ENCODE assay signal across 16 cellular contexts in the genomic region with DNA sequence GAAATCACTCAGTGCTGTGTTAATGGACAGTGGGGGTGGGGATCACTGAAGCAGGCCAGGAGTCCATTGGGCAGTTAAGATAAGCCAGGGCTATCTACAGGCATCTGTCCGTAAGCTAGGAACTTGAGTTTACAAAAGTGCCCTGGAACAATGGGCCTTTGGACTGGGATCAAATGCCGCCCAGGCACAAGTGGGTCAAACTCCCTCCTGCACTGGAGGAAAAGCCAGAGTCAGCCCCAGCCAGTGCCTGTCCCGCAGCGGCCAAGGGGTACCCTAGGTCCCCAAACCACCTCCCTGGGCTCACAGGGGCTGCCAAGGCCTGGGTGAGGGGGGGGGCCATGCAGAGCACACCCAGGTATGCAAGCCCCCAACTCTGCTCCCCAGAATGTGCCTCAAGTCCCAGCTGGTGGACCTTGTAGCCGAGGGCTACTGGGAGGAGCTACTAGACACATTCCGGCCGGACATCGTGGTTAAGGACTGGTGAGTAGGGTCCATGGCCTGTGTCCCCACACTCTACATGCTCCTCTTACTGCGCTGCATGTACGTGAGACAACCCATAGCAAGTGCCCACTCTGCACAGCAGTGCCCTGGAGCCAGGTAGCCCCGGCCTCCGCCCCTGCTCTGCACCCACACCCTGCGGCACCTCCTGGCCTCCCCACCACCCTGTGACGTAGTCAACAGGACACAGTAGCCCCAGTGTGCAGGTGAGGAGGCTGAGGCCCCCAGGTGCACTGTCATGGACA. TPM values are rescaled to one million over a fixed set of nuclear protein-coding genes. Genes with fewer than 3 reads are reported as not detected.
A peak's percentile ranks its signal among the peaks of the same experiment; 100 is the strongest.
DNase-seq lines count a peak whose midpoint lies in the region; ATAC-seq, FAIRE-seq and TF ChIP-seq lines count a peak whose summit lies in the region.
"Had no signal": no experiment of that assay in that cellular context is flagged by ENCODE, and none has a peak within 500 bp of the region (broad histone marks: within the 10 kb centered on the region; RNA-seq: fewer than 3 reads in every experiment).

No MANE protein-coding gene starts in this region.

- POLR2A ChIA-PET in HEK293 (lab: Yijun Ruan, JAX) (interaction anchor here (0.5 kb wide), 1 partner anchor 43 kb away, joined by 5 read pairs; no protein-coding TSS in a partner anchor), K562 (lab: Yijun Ruan, JAX) (interaction anchor here (0.6 to 3.8 kb wide), 17 partner anchors 7 to 238 kb away, joined by 3 to 40 read pairs (median 4); a partner anchor contains a TSS)

- no peaks in the 10 kb centered on the region for H3F3A ChIP-seq in smooth muscle cell (ENCODE audit: low read depth)

- no peak overlapping the region for H3K27ac ChIP-seq in HEK293 (ENCODE audit: extremely low read depth, low read depth, low read length)
- peak overlapping the region; percentile 67 for H3K27ac ChIP-seq in K562 (ENCODE audit: extremely low read depth, low read depth, low read length)
- H3K27ac ChIP-seq in smooth muscle cell (ENCODE audit: low read depth) = no peak overlapping the region
- H3K27ac ChIP-seq: breast epithelium, dorsolateral prefrontal cortex, gastrocnemius medialis, testis had no signal

- peak; percentile 89 for FAIRE-seq in K562 (lab: Jason Lieb, UNC)

- ATAC-seq in K562 = peak; percentile 82
- ATAC-seq: gastrocnemius medialis had no signal

- H3K4me2 ChIP-seq in K562 (ENCODE audit: insufficient read depth, low read length) (peak overlapping the region; percentile 65), smooth muscle cell (no peak overlapping the region)

- peak; percentile 53 for TF ChIP-seq POLR2A in K562 (conservative IDR thresholded peaks at IDR 0.05)

- H3K4me3 ChIP-seq in HEK293 (ENCODE audit: low read depth, low read length) = no peak overlapping the region
- H3K4me3 ChIP-seq in K562 = no peak overlapping the region
- H3K4me3 ChIP-seq in smooth muscle cell = no peak overlapping the region
- H3K4me3 ChIP-seq: breast epithelium, dorsolateral prefrontal cortex, gastrocnemius medialis, testis had no signal

- no peaks in the 10 kb centered on the region for H3K9me3 ChIP-seq in HEK293 (ENCODE audit: control insufficient read depth, insufficient read depth, low read depth, low read length)
- H3K9me3 ChIP-seq in K562 (replicated peaks; ENCODE audit: control insufficient read depth, insufficient read depth, low read depth, low read length) = no peaks in the 10 kb centered on the region
- no peaks in the 10 kb centered on the region for H3K9me3 ChIP-seq in smooth muscle cell (replicated peaks; ENCODE audit: low read depth)
- H3K9me3 ChIP-seq: breast epithelium, gastrocnemius medialis, testis had no signal

- H3K9ac ChIP-seq in K562 (ENCODE audit: insufficient read depth in 1 of 2, low read depth in 2 of 2, low read length in 2 of 2) (peak overlapping the region; percentile 35 to 85; a peak in 3 of 4 replicates), smooth muscle cell (ENCODE audit: low read depth) (no peak overlapping the region)

- H3K9me1 ChIP-seq in K562 (ENCODE audit: control insufficient read depth, insufficient read depth, low read length) = peaks cover 8% of the 10 kb centered on the region

- in situ Hi-C loops in K562 (cut with MboI) = no loop called here

- peak; percentile 66 to 87 (median 77) for DNase-seq in K562 (ENCODE audit: extremely low read depth in 1 of 4, low spot score in 3 of 4)
- DNase-seq in mucosa of gallbladder (ENCODE audit: low spot score) = peak; percentile 61
- DNase-seq in smooth muscle cell (lab: John Stamatoyannopoulos, UW; ENCODE audit: unreplicated experiment) = no peak
- DNase-seq in NCI-H446 treated with DMSO at 0.1 percent for 48 hours (lab: John Stamatoyannopoulos, UW) = no peak
- no peak for DNase-seq in globus pallidus (ENCODE audit: low spot score)
- DNase-seq: activated CD4-positive, alpha-beta T cell treated with anti-CD3 and anti-CD28 coated beads for 48 hours; CD4-positive, alpha-beta T cell; dorsolateral prefrontal cortex; gastrocnemius medialis; H9; NCI-H1105 treated with DMSO at 0.1 percent for 48 hours; NCI-H2081 treated with DMSO at 0.1 percent for 48 hours; NCI-H510A treated with DMSO at 0.1 percent for 48 hours; testis had no signal

- H4K20me1 ChIP-seq in K562 (replicated peaks; ENCODE audit: control insufficient read depth, insufficient read depth, low read length) (peaks cover 8% of the 10 kb centered on the region), smooth muscle cell (ENCODE audit: low read depth) (no peaks in the 10 kb centered on the region)

- 64% methylated on average over 14 of the region's 14 CpGs for WGBS in K562 (ENCODE audit: insufficient coverage, low coverage, missing lambda C conversion rate)
- WGBS in smooth muscle cell (ENCODE audit: low lambda C conversion rate) = 92% methylated on average over 14 of the region's 14 CpGs

- H3K4me1 ChIP-seq in HEK293 (ENCODE audit: control insufficient read depth, insufficient read depth, low read length) (no peaks in the 10 kb centered on the region), K562 (replicated peaks in 1 of 2; ENCODE audit: control insufficient read depth in 2 of 2, insufficient read depth in 2 of 2, low read length in 2 of 2) (peaks cover 20 to 57% of the 10 kb centered on the region in 2 experiments), smooth muscle cell (ENCODE audit: low read depth) (no peaks in the 10 kb centered on the region)
- H3K4me1 ChIP-seq: breast epithelium, gastrocnemius medialis, testis had no signal

- H3K27me3 ChIP-seq in K562 (ENCODE audit: control insufficient read depth in 2 of 2, insufficient read depth in 2 of 2, low read length in 2 of 2) (no peaks in the 10 kb centered on the region), smooth muscle cell (ENCODE audit: low read depth) (no peaks in the 10 kb centered on the region)
- H3K27me3 ChIP-seq: breast epithelium, dorsolateral prefrontal cortex, gastrocnemius medialis, testis had no signal

- no TSS peak for BruUV-seq in K562 (replicated peaks; lab: Mats Ljungman, UMichigan)

- CTCF ChIA-PET in HEK293 (lab: Yijun Ruan, JAX) = interaction anchor here (0.6 to 0.7 kb wide), 2 partner anchors 10 to 1142 kb away, joined by 3 to 4 read pairs; no protein-coding TSS in a partner anchor
- CTCF ChIA-PET in K562 (lab: Yijun Ruan, JAX; ENCODE audit: low intra/inter-chr PET ratio) = no interaction called here

- TF ChIP-seq CTCF in HEK293 (tag by site-specific recombination; IDR thresholded peaks at IDR 0.05) (no peak), K562 (IDR thresholded peaks at IDR 0.05 in 2 of 3, conservative IDR thresholded peaks at IDR 0.05 in 1 of 3; ENCODE audit: insufficient read depth in 2 of 3, low read depth in 1 of 3, low read length in 3 of 3) (no peak; a peak in 1 of 6 replicates), smooth muscle cell (IDR thresholded peaks at IDR 0.05; ENCODE audit: borderline replicate concordance, insufficient read depth, poor library complexity, severe bottlenecking) (no peak)

- peak; percentile 95 for TF ChIP-seq EP300 in K562 (IDR thresholded peaks at IDR 0.05; ENCODE audit: low read length)

- H3K36me3 ChIP-seq in HEK293 (ENCODE audit: control insufficient read depth in 2 of 2, insufficient read depth in 1 of 2, low read length in 2 of 2) (peaks cover 0 to 74% of the 10 kb centered on the region in 2 experiments; a peak in 2 of 3 replicates), K562 (ENCODE audit: control insufficient read depth, insufficient read depth, low read length) (peaks cover 79% of the 10 kb centered on the region; the same call in 2 of the 3 replicates), smooth muscle cell (ENCODE audit: low read depth) (no peaks in the 10 kb centered on the region)

- peak in 1 of 2 experiments; percentile 8; a peak in 1 of 4 replicates for TF ChIP-seq RAD21 in K562 (CRISPR knock-in tag; conservative IDR thresholded peaks at IDR 0.05 in 1 of 2, IDR thresholded peaks at IDR 0.05 in 1 of 2)

- no peak overlapping the region for H2AFZ ChIP-seq in K562 (ENCODE audit: low read depth, low read length)
- no peak overlapping the region for H2AFZ ChIP-seq in smooth muscle cell (ENCODE audit: low read depth)

- intact Hi-C loops in K562 (cut with micrococcal nuclease) = loop anchor here (5.0 kb wide), 1 partner anchor 36 kb away; no protein-coding TSS in a partner anchor

- H3K79me2 ChIP-seq in K562 (ENCODE audit: control insufficient read depth, insufficient read depth, low read length) (no peaks in the 10 kb centered on the region; the same call in none of the 3 replicates), smooth muscle cell (ENCODE audit: low read depth) (no peaks in the 10 kb centered on the region)

RNA-seq across cellular contexts. Expression of a gene that starts 7.7 kb away (rescaled TPM):
- total RNA-seq in K562 (2011; cell fraction: chromatin; rRNA removed; ENCODE audit: low replicate concordance) = 3.1 and 10.3 TPM in 2 replicates
- total RNA-seq in K562 (2011; cell fraction: nucleolus; rRNA removed) = 13.0 and 14.1 TPM in 2 replicates
- total RNA-seq in K562 (2011; cell fraction: nucleoplasm; rRNA removed) = 7.6 and 11.3 TPM in 2 replicates
- 44.1 and 44.9 TPM in 2 replicates for total RNA-seq in K562 (2014; rRNA removed)
- total RNA-seq in K562 (2014; rRNA removed; fragmentation: Illumina TruSeq; extraction: Trizol) = 9.6 and 15.2 TPM in 2 replicates
- total RNA-seq in K562 (2015; rRNA removed; fragmentation: Illumina TruSeq; extraction: Trizol) = 23.8 and 24.5 TPM in 2 replicates
- 23.2 and 24.9 TPM in 2 replicates for total RNA-seq in K562 (2021)
- polyA plus RNA-seq in K562 (2011; rRNA removed) = 35.2 and 64.0 TPM in 2 replicates
- 96.3 and 104 TPM in 2 replicates for polyA plus RNA-seq in K562 (2011; cell fraction: cytosol; rRNA removed)
- 14.1 and 20.6 TPM in 2 replicates for polyA plus RNA-seq in K562 (2011; cell fraction: nucleus; rRNA removed)
- 26.0 and 39.2 TPM in 2 replicates for polyA plus RNA-seq in K562 (2012)
- polyA plus RNA-seq in K562 (2014; fragmentation: Illumina TruSeq; extraction: Trizol) = 34.1 and 34.7 TPM in 2 replicates
- 10 to 100 TPM; 10.6 to 16.4 TPM for polyA plus RNA-seq in K562 (2014; fragmentation: Nextera tagmentation; extraction: Ambion mirVana)
- polyA plus RNA-seq in K562 (2014; rRNA removed) = 45.8 and 49.6 TPM in 2 replicates
- polyA minus RNA-seq in K562 (2011; rRNA and poly(A)+ RNA removed) = 15.9 and 20.2 TPM in 2 replicates
- 14.4 and 33.6 TPM in 2 replicates for polyA minus RNA-seq in K562 (2011; cell fraction: cytosol; rRNA and poly(A)+ RNA removed)
- 6.2 and 9.4 TPM in 2 replicates for polyA minus RNA-seq in K562 (2011; cell fraction: nucleus; rRNA and poly(A)+ RNA removed)
- total RNA-seq in mucosa of gallbladder = 13.8 TPM
- 4.3 and 7.4 TPM in 2 replicates for total RNA-seq in smooth muscle cell
- 12.8 and 13.2 TPM in 2 replicates for polyA plus RNA-seq in smooth muscle cell

RNA-seq across cellular contexts. Expression of a gene that starts 9.2 kb away (rescaled TPM):
- total RNA-seq in K562 (2011; cell fraction: chromatin; rRNA removed; ENCODE audit: low replicate concordance) = 61.6 and 182 TPM in 2 replicates
- total RNA-seq in K562 (2011; cell fraction: nucleolus; rRNA removed) = 209 and 213 TPM in 2 replicates
- total RNA-seq in K562 (2011; cell fraction: nucleoplasm; rRNA removed) = 129 and 143 TPM in 2 replicates
- total RNA-seq in K562 (2014; rRNA removed) (286 and 326 TPM in 2 replicates), K562 (2014; rRNA removed; fragmentation: Illumina TruSeq; extraction: Trizol) (69.7 and 100 TPM in 2 replicates), K562 (2015; rRNA removed; fragmentation: Illumina TruSeq; extraction: Trizol) (143 TPM in 2 replicates), K562 (2021) (211 and 212 TPM in 2 replicates), mucosa of gallbladder (22.0 TPM), smooth muscle cell (34.0 and 46.0 TPM in 2 replicates)
- polyA plus RNA-seq in K562 (2011; rRNA removed) (138 and 190 TPM in 2 replicates), K562 (2014; fragmentation: Illumina TruSeq; extraction: Trizol) (185 and 189 TPM in 2 replicates), K562 (2014; fragmentation: Nextera tagmentation; extraction: Ambion mirVana) (10 to 100 TPM; 12.4 to 25.9 TPM), K562 (2014; rRNA removed) (270 and 279 TPM in 2 replicates), smooth muscle cell (81.2 and 87.4 TPM in 2 replicates)
- polyA plus RNA-seq in K562 (2011; cell fraction: cytosol; rRNA removed) = 297 and 419 TPM in 2 replicates
- polyA plus RNA-seq in K562 (2011; cell fraction: nucleus; rRNA removed) = 289 and 315 TPM in 2 replicates
- polyA plus RNA-seq in K562 (2012) = 217 and 239 TPM in 2 replicates
- 95.3 and 109 TPM in 2 replicates for polyA minus RNA-seq in K562 (2011; rRNA and poly(A)+ RNA removed)
- polyA minus RNA-seq in K562 (2011; cell fraction: cytosol; rRNA and poly(A)+ RNA removed) = 94.6 and 115 TPM in 2 replicates
- 71.6 and 96.6 TPM in 2 replicates for polyA minus RNA-seq in K562 (2011; cell fraction: nucleus; rRNA and poly(A)+ RNA removed)

RNA-seq across cellular contexts. Expression of a gene that starts 17.0 kb away (rescaled TPM):
- total RNA-seq in K562 (2011; cell fraction: chromatin; rRNA removed; ENCODE audit: low replicate concordance) = 25.1 and 57.8 TPM in 2 replicates
- 47.5 and 48.8 TPM in 2 replicates for total RNA-seq in K562 (2011; cell fraction: nucleolus; rRNA removed)
- total RNA-seq in K562 (2011; cell fraction: nucleoplasm; rRNA removed) = 32.2 and 35.3 TPM in 2 replicates
- total RNA-seq in K562 (2014; rRNA removed) (11.6 and 14.7 TPM in 2 replicates), K562 (2014; rRNA removed; fragmentation: Illumina TruSeq; extraction: Trizol) (2.6 and 3.9 TPM in 2 replicates), K562 (2015; rRNA removed; fragmentation: Illumina TruSeq; extraction: Trizol) (6.1 and 6.7 TPM in 2 replicates), K562 (2021) (15.7 and 16.4 TPM in 2 replicates), mucosa of gallbladder (43.6 TPM), smooth muscle cell (9.0 and 10.4 TPM in 2 replicates)
- polyA plus RNA-seq in K562 (2011; rRNA removed) (8.3 and 18.1 TPM in 2 replicates), K562 (2014; fragmentation: Illumina TruSeq; extraction: Trizol) (5.9 and 9.8 TPM in 2 replicates), K562 (2014; fragmentation: Nextera tagmentation; extraction: Ambion mirVana) (1 to 10 TPM in 1 of 2 experiments, under 1 TPM in 1; 0.69 to 1.3 TPM), K562 (2014; rRNA removed) (20.9 and 23.7 TPM in 2 replicates), smooth muscle cell (16.2 and 20.8 TPM in 2 replicates)
- polyA plus RNA-seq in K562 (2011; cell fraction: cytosol; rRNA removed) = 18.0 and 19.5 TPM in 2 replicates
- polyA plus RNA-seq in K562 (2011; cell fraction: nucleus; rRNA removed) = 93.3 and 93.5 TPM in 2 replicates
- polyA plus RNA-seq in K562 (2012) = 11.8 and 19.7 TPM in 2 replicates
- polyA minus RNA-seq in K562 (2011; rRNA and poly(A)+ RNA removed) = 5.7 and 7.3 TPM in 2 replicates
- 3.5 and 14.7 TPM in 2 replicates for polyA minus RNA-seq in K562 (2011; cell fraction: cytosol; rRNA and poly(A)+ RNA removed)
- 29.5 and 46.7 TPM in 2 replicates for polyA minus RNA-seq in K562 (2011; cell fraction: nucleus; rRNA and poly(A)+ RNA removed)

RNA-seq across cellular contexts. Expression of a gene that starts 17.5 kb away (rescaled TPM):
- 0.76 and 1.9 TPM in 2 replicates for total RNA-seq in K562 (2011; cell fraction: chromatin; rRNA removed; ENCODE audit: low replicate concordance)
- 1.7 and 1.8 TPM in 2 replicates for total RNA-seq in K562 (2011; cell fraction: nucleolus; rRNA removed)
- 1.3 and 1.5 TPM in 2 replicates for total RNA-seq in K562 (2011; cell fraction: nucleoplasm; rRNA removed)
- total RNA-seq in K562 (2014; rRNA removed) (1.1 and 1.9 TPM in 2 replicates), K562 (2014; rRNA removed; fragmentation: Illumina TruSeq; extraction: Trizol) (0.16 and 0.25 TPM in 2 replicates), K562 (2015; rRNA removed; fragmentation: Illumina TruSeq; extraction: Trizol) (0.22 and 0.41 TPM in 2 replicates), K562 (2021) (1.4 and 1.7 TPM in 2 replicates), mucosa of gallbladder (22.0 TPM), smooth muscle cell (4.6 and 15.6 TPM in 2 replicates)
- polyA plus RNA-seq in K562 (2011; rRNA removed) (1.1 and 2.8 TPM in 2 replicates), K562 (2014; fragmentation: Illumina TruSeq; extraction: Trizol) (0.27 and 0.46 TPM in 2 replicates), K562 (2014; fragmentation: Nextera tagmentation; extraction: Ambion mirVana) (under 1 TPM; 0.04 to 0.27 TPM), K562 (2014; rRNA removed) (1.6 and 2.2 TPM in 2 replicates), smooth muscle cell (15.5 and 34.8 TPM in 2 replicates)
- 2.6 and 3.2 TPM in 2 replicates for polyA plus RNA-seq in K562 (2011; cell fraction: cytosol; rRNA removed)
- 4.5 and 6.3 TPM in 2 replicates for polyA plus RNA-seq in K562 (2011; cell fraction: nucleus; rRNA removed)
- polyA plus RNA-seq in K562 (2012) = 1.6 and 1.8 TPM in 2 replicates
- polyA minus RNA-seq in K562 (2011; rRNA and poly(A)+ RNA removed) = 0.21 and 0.48 TPM in 2 replicates
- 0.57 and 2.8 TPM in 2 replicates for polyA minus RNA-seq in K562 (2011; cell fraction: cytosol; rRNA and poly(A)+ RNA removed)
- polyA minus RNA-seq in K562 (2011; cell fraction: nucleus; rRNA and poly(A)+ RNA removed) = 0.67 and 1.4 TPM in 2 replicates

RNA-seq across cellular contexts. Expression of a gene that starts 19.8 kb away (rescaled TPM):
- total RNA-seq in K562 (2011; cell fraction: chromatin; rRNA removed; ENCODE audit: low replicate concordance) = not detected in 2 replicates
- total RNA-seq in K562 (2011; cell fraction: nucleolus; rRNA removed) = not detected in 2 replicates
- not detected in 2 replicates for total RNA-seq in K562 (2011; cell fraction: nucleoplasm; rRNA removed)
- total RNA-seq in K562 (2014; rRNA removed) = not detected in 2 replicates
- 0.04 TPM in 1 of 2 replicates, not detected in the other for total RNA-seq in K562 (2014; rRNA removed; fragmentation: Illumina TruSeq; extraction: Trizol)
- total RNA-seq in K562 (2015; rRNA removed; fragmentation: Illumina TruSeq; extraction: Trizol) = under 0.01 TPM in 1 of 2 replicates, not detected in the other
- total RNA-seq in K562 (2021) = not detected in 2 replicates
- 0.01 TPM in 1 of 2 replicates, not detected in the other for polyA plus RNA-seq in K562 (2011; rRNA removed)
- 0.01 TPM in 1 of 2 replicates, not detected in the other for polyA plus RNA-seq in K562 (2011; cell fraction: cytosol; rRNA removed)
- polyA plus RNA-seq in K562 (2011; cell fraction: nucleus; rRNA removed) = not detected in 2 replicates
- 0.01 TPM in 2 replicates for polyA plus RNA-seq in K562 (2012)
- polyA plus RNA-seq in K562 (2014; fragmentation: Illumina TruSeq; extraction: Trizol) = not detected in 2 replicates
- under 1 TPM in 1 of 2 experiments, not detected in 1; 0.01 TPM for polyA plus RNA-seq in K562 (2014; fragmentation: Nextera tagmentation; extraction: Ambion mirVana)
- polyA plus RNA-seq in K562 (2014; rRNA removed) = 0.01 TPM in 1 of 2 replicates, not detected in the other
- polyA minus RNA-seq in K562 (2011; rRNA and poly(A)+ RNA removed) = not detected in 2 replicates
- not detected in 2 replicates for polyA minus RNA-seq in K562 (2011; cell fraction: cytosol; rRNA and poly(A)+ RNA removed)
- polyA minus RNA-seq in K562 (2011; cell fraction: nucleus; rRNA and poly(A)+ RNA removed) = not detected in 2 replicates
- total RNA-seq in mucosa of gallbladder = 0.12 TPM
- 0.09 TPM in 1 of 2 replicates, not detected in the other for total RNA-seq in smooth muscle cell
- 0.15 and 0.27 TPM in 2 replicates for polyA plus RNA-seq in smooth muscle cell
- total RNA-seq: gastrocnemius medialis had no signal

Comparison
In these comparisons a context has a peak if more than half of its experiments do, and no peak if none do; other contexts are left out.
1. DNase-seq: peak in K562 (4 of 4) and mucosa of gallbladder (single experiment); none in smooth muscle cell (single experiment), NCI-H446 treated with DMSO at 0.1 percent for 48 hours (single experiment) and globus pallidus (single experiment).